ENCODE assay signal across 33 cellular contexts in genomic region chr20:12386821-12387220, GRCh38.
"Had no signal": no experiment of that assay in that cellular context is flagged by ENCODE, and none has a peak within 500 bp of the region (broad histone marks: within the 10 kb centered on the region; RNA-seq: fewer than 3 reads in every experiment).

No MANE protein-coding gene starts in this region.

- H3K27ac Mint-ChIP-seq: activated B cell treated with CpG ODN at 0.5 μM for 24 hours; activated CD8-positive, alpha-beta T cell treated with anti-CD3 and anti-CD28 coated beads for 36 hours; activated naive CD4-positive, alpha-beta T cell treated with anti-CD3 and anti-CD28 coated beads, Interleukin-2, amount 50 U/mL, for 24 hours; activated naive CD8-positive, alpha-beta T cell treated with anti-CD3 and anti-CD28 coated beads for 36 hours; activated naive CD8-positive, alpha-beta T cell treated with anti-CD3 and anti-CD28 coated beads, Interleukin-2, amount 50 U/mL, for 24 hours; activated T-helper 17 cell treated with anti-CD3 and anti-CD28 coated beads, Interleukin-2, amount 50 U/mL, for 72 hours; effector memory CD8-positive, alpha-beta T cell; T-helper 17 cell; T-helper 2 cell treated with Interferon-gamma antibody and Interleukin-4, amounts not matched to agents 5 μg/mL and 100 μg/mL, for 36 hours had no signal

- H3K36me3 Mint-ChIP-seq: activated naive CD4-positive, alpha-beta T cell treated with anti-CD3 and anti-CD28 coated beads, Interleukin-2, amount 50 U/mL, for 24 hours; activated naive CD8-positive, alpha-beta T cell treated with anti-CD3 and anti-CD28 coated beads for 36 hours had no signal

- H3K27me3 Mint-ChIP-seq: activated B cell treated with CpG ODN at 0.5 μM for 24 hours; activated CD8-positive, alpha-beta T cell treated with anti-CD3 and anti-CD28 coated beads for 36 hours; activated naive CD4-positive, alpha-beta T cell treated with anti-CD3 and anti-CD28 coated beads, Interleukin-2, amount 50 U/mL, for 24 hours; activated naive CD8-positive, alpha-beta T cell treated with anti-CD3 and anti-CD28 coated beads for 36 hours; activated naive CD8-positive, alpha-beta T cell treated with anti-CD3 and anti-CD28 coated beads, Interleukin-2, amount 50 U/mL, for 24 hours; activated T-helper 17 cell treated with anti-CD3 and anti-CD28 coated beads, Interleukin-2, amount 50 U/mL, for 72 hours; effector memory CD8-positive, alpha-beta T cell; T-helper 17 cell had no signal

- H3K4me3 ChIP-seq: adrenal gland, body of pancreas, esophagus muscularis mucosa, gastrocnemius medialis, heart right ventricle had no signal

- H3K9me3 Mint-ChIP-seq: activated CD8-positive, alpha-beta T cell treated with anti-CD3 and anti-CD28 coated beads for 36 hours had no signal

- H3K36me3 ChIP-seq: adrenal gland, esophagus muscularis mucosa, gastrocnemius medialis, heart right ventricle, WERI-Rb-1 had no signal

- ATAC-seq: activated CD4-positive, CD25-positive, alpha-beta regulatory T cell treated with anti-CD3 and anti-CD28 coated beads, Interleukin-2, amount 50 U/mL, for 24 hours; activated CD8-positive, alpha-beta T cell treated with anti-CD3 and anti-CD28 coated beads for 36 hours; activated naive CD8-positive, alpha-beta T cell treated with anti-CD3 and anti-CD28 coated beads, Interleukin-2, amount 50 U/mL, for 24 hours; activated T-cell treated with anti-CD3 and anti-CD28 coated beads, Interleukin-2, amount 50 U/mL, for 4 hours; activated T-helper 17 cell treated with anti-CD3 and anti-CD28 coated beads, Interleukin-2, amount 50 U/mL, for 72 hours; body of pancreas; effector memory CD8-positive, alpha-beta T cell; foreskin keratinocyte; gastrocnemius medialis; heart right ventricle; T-helper 17 cell had no signal

- H3K4me1 Mint-ChIP-seq: activated B cell treated with CpG ODN at 0.5 μM for 24 hours; activated naive CD4-positive, alpha-beta T cell treated with anti-CD3 and anti-CD28 coated beads, Interleukin-2, amount 50 U/mL, for 24 hours; activated naive CD8-positive, alpha-beta T cell treated with anti-CD3 and anti-CD28 coated beads for 36 hours; activated naive CD8-positive, alpha-beta T cell treated with anti-CD3 and anti-CD28 coated beads, Interleukin-2, amount 50 U/mL, for 24 hours; activated T-helper 17 cell treated with anti-CD3 and anti-CD28 coated beads, Interleukin-2, amount 50 U/mL, for 72 hours; T-helper 17 cell had no signal

- H3K4me1 ChIP-seq: body of pancreas, foreskin keratinocyte had no signal

- H3K4me3 Mint-ChIP-seq: activated B cell treated with CpG ODN at 0.5 μM for 24 hours; activated CD8-positive, alpha-beta T cell treated with anti-CD3 and anti-CD28 coated beads for 36 hours; activated naive CD4-positive, alpha-beta T cell treated with anti-CD3 and anti-CD28 coated beads, Interleukin-2, amount 50 U/mL, for 24 hours; activated naive CD8-positive, alpha-beta T cell treated with anti-CD3 and anti-CD28 coated beads for 36 hours; activated naive CD8-positive, alpha-beta T cell treated with anti-CD3 and anti-CD28 coated beads, Interleukin-2, amount 50 U/mL, for 24 hours; activated T-cell treated with anti-CD3 and anti-CD28 coated beads, Interleukin-2, amount 50 U/mL, for 4 hours; activated T-helper 17 cell treated with anti-CD3 and anti-CD28 coated beads, Interleukin-2, amount 50 U/mL, for 72 hours; effector memory CD8-positive, alpha-beta T cell; T-helper 17 cell; T-helper 2 cell treated with Interferon-gamma antibody and Interleukin-4, amounts not matched to agents 5 μg/mL and 100 μg/mL, for 36 hours had no signal

- H3K27ac ChIP-seq: adrenal gland, body of pancreas, esophagus muscularis mucosa, foreskin keratinocyte, gastrocnemius medialis, heart right ventricle, WERI-Rb-1 had no signal

- H3K9me3 ChIP-seq: adrenal gland, body of pancreas, esophagus muscularis mucosa, gastrocnemius medialis, heart right ventricle had no signal

- H3K27me3 ChIP-seq: adrenal gland, body of pancreas, esophagus muscularis mucosa, foreskin keratinocyte, gastrocnemius medialis, heart right ventricle had no signal

- DNase-seq: activated B cell treated with CpG ODN at 0.5 μM for 24 hours; activated CD4-positive, alpha-beta T cell treated with anti-CD3 and anti-CD28 coated beads for 48 hours; activated CD4-positive, alpha-beta T cell treated with anti-CD3 and anti-CD28 coated beads, Interleukin-2, amount 50 U/mL, for 1 hour; activated CD4-positive, alpha-beta T cell treated with anti-CD3 and anti-CD28 coated beads, Interleukin-2, amount 50 U/mL, for 48 hours; activated CD8-positive, alpha-beta memory T cell treated with anti-CD3 and anti-CD28 coated beads for 24 hours; activated CD8-positive, alpha-beta T cell treated with anti-CD3 and anti-CD28 coated beads for 36 hours; activated effector memory CD4-positive, alpha-beta T cell treated with Interleukin-2 at 50 U/mL for 16 hours; activated gamma-delta T cell treated with Interleukin-2 at 50 U/mL for 16 hours; activated naive CD4-positive, alpha-beta T cell treated with Interleukin-2 at 50 U/mL for 16 hours; activated naive CD8-positive, alpha-beta T cell treated with anti-CD3 and anti-CD28 coated beads for 36 hours; activated naive CD8-positive, alpha-beta T cell treated with anti-CD3 and anti-CD28 coated beads, Interleukin-2, amount 50 U/mL, for 24 hours; activated T-cell treated with anti-CD3 and anti-CD28 coated beads, Interleukin-2, amount 50 U/mL, for 4 hours; adrenal gland; amygdala; aorta; body of pancreas; caudate nucleus; cortex of kidney; dermis blood vessel endothelial cell; effector CD4-positive, alpha-beta T cell; effector memory CD8-positive, alpha-beta T cell; erythroblast; foreskin keratinocyte; gastrocnemius medialis; heart right ventricle; T-helper 17 cell; T1000; WERI-Rb-1 had no signal
